Comparison of ENCODE assay signal across 1 cellular context in the genomic region with DNA sequence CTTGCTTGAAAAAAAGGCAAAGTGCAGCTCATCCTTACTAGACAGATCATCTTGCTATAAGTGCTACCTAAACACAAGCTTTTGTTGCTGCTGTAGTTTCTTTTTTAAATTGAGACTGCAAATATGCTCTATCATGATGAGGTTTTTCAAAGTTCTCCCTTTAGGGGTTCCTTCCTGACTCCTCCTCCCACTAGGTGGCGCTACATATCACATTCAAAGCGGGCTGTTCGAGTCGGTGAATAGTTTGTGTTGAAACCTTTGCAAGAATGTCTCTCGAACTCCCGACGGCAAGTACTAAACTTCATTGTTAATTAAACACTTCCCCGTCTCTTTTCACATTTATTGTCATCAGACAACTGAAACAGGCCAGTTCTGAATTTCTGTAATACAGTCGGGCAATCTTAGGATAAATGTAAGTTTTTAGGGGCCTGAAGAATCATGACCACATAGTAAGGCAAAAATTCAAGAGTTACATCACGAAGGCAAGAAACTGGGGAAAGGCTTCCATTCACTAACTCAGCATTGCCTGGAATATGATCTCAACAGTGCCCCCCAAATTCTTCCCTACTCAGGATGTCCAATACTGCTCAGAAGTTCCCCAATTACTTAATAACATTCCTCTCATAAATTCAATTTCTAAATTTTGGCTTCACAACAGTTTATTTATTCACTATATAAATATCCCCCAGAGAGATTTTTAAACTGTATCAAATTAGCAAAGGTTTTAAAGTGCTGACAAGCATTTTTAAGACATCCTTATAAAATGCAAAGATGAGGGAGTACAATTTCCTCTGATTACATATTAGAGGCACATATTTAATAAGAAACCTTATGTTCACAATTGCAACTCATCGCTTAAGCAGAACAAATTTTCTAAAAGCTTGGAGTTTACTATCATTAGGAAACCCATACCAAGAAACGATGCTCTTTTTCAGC.
TF ChIP-seq lines count a peak whose summit lies in the region.

No MANE protein-coding gene starts in this region.

TF ChIP-seq in HepG2, 621 proteins besides CTCF, POLR2A, EP300 and RAD21 (continued from another document):
- TF ChIP-seq, protein P1, sequence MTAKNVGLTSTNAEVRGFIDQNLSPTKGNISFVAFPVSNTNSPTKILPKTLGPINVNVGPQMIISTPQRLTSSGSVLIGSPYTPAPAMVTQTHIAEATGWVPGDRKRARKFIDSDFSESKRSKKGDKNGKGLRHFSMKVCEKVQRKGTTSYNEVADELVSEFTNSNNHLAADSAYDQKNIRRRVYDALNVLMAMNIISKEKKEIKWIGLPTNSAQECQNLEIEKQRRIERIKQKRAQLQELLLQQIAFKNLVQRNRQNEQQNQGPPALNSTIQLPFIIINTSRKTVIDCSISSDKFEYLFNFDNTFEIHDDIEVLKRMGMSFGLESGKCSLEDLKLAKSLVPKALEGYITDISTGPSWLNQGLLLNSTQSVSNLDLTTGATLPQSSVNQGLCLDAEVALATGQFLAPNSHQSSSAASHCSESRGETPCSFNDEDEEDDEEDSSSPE (CRISPR knock-in tag; IDR thresholded peaks at IDR 0.05), result 0 out of 2 replicates have a peak, but pooled peaks have one; percentile 21
- no peak for TF ChIP-seq NBN (conservative IDR thresholded peaks at IDR 0.05)
- TF ChIP-seq ZMYM4 (CRISPR knock-in tag; IDR thresholded peaks at IDR 0.05), result peak; percentile 76
- no peak for TF ChIP-seq ZNF138 (CRISPR knock-in tag; IDR thresholded peaks at IDR 0.05; ENCODE audit: low read depth)
- no peak for TF ChIP-seq SP140L (CRISPR knock-in tag; IDR thresholded peaks at IDR 0.05; ENCODE audit: borderline replicate concordance)
- TF ChIP-seq, protein P2, sequence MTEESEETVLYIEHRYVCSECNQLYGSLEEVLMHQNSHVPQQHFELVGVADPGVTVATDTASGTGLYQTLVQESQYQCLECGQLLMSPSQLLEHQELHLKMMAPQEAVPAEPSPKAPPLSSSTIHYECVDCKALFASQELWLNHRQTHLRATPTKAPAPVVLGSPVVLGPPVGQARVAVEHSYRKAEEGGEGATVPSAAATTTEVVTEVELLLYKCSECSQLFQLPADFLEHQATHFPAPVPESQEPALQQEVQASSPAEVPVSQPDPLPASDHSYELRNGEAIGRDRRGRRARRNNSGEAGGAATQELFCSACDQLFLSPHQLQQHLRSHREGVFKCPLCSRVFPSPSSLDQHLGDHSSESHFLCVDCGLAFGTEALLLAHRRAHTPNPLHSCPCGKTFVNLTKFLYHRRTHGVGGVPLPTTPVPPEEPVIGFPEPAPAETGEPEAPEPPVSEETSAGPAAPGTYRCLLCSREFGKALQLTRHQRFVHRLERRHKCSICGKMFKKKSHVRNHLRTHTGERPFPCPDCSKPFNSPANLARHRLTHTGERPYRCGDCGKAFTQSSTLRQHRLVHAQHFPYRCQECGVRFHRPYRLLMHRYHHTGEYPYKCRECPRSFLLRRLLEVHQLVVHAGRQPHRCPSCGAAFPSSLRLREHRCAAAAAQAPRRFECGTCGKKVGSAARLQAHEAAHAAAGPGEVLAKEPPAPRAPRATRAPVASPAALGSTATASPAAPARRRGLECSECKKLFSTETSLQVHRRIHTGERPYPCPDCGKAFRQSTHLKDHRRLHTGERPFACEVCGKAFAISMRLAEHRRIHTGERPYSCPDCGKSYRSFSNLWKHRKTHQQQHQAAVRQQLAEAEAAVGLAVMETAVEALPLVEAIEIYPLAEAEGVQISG (CRISPR knock-in tag; IDR thresholded peaks at IDR 0.05), result peak; percentile 81
- 0 out of 2 replicates have a peak, but pooled peaks have one; percentile 8 for TF ChIP-seq BHLHE40 (IDR thresholded peaks at IDR 0.05; ENCODE audit: low read length)
- no peak for TF ChIP-seq KLF6 (CRISPR knock-in tag; IDR thresholded peaks at IDR 0.05)
- TF ChIP-seq STAG1 (CRISPR knock-in tag; IDR thresholded peaks at IDR 0.05), result peak; percentile 75
- TF ChIP-seq RAD51 (IDR thresholded peaks at IDR 0.05; ENCODE audit: borderline replicate concordance), result no peak
- peak; percentile 47; the same call in 1 of the 2 replicates for TF ChIP-seq MAFF (IDR thresholded peaks at IDR 0.05; ENCODE audit: low read depth, low read length)
- TF ChIP-seq ZEB1 (IDR thresholded peaks at IDR 0.05; ENCODE audit: insufficient replicate concordance, low read depth), result no peak
- no peak for TF ChIP-seq GLMP (CRISPR knock-in tag; IDR thresholded peaks at IDR 0.05; ENCODE audit: borderline replicate concordance)
- TF ChIP-seq ZMYM3 (CRISPR knock-in tag; IDR thresholded peaks at IDR 0.05), result no peak
- TF ChIP-seq, protein P3, sequence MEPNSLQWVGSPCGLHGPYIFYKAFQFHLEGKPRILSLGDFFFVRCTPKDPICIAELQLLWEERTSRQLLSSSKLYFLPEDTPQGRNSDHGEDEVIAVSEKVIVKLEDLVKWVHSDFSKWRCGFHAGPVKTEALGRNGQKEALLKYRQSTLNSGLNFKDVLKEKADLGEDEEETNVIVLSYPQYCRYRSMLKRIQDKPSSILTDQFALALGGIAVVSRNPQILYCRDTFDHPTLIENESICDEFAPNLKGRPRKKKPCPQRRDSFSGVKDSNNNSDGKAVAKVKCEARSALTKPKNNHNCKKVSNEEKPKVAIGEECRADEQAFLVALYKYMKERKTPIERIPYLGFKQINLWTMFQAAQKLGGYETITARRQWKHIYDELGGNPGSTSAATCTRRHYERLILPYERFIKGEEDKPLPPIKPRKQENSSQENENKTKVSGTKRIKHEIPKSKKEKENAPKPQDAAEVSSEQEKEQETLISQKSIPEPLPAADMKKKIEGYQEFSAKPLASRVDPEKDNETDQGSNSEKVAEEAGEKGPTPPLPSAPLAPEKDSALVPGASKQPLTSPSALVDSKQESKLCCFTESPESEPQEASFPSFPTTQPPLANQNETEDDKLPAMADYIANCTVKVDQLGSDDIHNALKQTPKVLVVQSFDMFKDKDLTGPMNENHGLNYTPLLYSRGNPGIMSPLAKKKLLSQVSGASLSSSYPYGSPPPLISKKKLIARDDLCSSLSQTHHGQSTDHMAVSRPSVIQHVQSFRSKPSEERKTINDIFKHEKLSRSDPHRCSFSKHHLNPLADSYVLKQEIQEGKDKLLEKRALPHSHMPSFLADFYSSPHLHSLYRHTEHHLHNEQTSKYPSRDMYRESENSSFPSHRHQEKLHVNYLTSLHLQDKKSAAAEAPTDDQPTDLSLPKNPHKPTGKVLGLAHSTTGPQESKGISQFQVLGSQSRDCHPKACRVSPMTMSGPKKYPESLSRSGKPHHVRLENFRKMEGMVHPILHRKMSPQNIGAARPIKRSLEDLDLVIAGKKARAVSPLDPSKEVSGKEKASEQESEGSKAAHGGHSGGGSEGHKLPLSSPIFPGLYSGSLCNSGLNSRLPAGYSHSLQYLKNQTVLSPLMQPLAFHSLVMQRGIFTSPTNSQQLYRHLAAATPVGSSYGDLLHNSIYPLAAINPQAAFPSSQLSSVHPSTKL (CRISPR knock-in tag; IDR thresholded peaks at IDR 0.05), result peak; percentile 36; the same call in 1 of the 2 replicates
- TF ChIP-seq SMC3 (IDR thresholded peaks at IDR 0.05; ENCODE audit: low read length), result peak; percentile 79
- TF ChIP-seq, protein P4, sequence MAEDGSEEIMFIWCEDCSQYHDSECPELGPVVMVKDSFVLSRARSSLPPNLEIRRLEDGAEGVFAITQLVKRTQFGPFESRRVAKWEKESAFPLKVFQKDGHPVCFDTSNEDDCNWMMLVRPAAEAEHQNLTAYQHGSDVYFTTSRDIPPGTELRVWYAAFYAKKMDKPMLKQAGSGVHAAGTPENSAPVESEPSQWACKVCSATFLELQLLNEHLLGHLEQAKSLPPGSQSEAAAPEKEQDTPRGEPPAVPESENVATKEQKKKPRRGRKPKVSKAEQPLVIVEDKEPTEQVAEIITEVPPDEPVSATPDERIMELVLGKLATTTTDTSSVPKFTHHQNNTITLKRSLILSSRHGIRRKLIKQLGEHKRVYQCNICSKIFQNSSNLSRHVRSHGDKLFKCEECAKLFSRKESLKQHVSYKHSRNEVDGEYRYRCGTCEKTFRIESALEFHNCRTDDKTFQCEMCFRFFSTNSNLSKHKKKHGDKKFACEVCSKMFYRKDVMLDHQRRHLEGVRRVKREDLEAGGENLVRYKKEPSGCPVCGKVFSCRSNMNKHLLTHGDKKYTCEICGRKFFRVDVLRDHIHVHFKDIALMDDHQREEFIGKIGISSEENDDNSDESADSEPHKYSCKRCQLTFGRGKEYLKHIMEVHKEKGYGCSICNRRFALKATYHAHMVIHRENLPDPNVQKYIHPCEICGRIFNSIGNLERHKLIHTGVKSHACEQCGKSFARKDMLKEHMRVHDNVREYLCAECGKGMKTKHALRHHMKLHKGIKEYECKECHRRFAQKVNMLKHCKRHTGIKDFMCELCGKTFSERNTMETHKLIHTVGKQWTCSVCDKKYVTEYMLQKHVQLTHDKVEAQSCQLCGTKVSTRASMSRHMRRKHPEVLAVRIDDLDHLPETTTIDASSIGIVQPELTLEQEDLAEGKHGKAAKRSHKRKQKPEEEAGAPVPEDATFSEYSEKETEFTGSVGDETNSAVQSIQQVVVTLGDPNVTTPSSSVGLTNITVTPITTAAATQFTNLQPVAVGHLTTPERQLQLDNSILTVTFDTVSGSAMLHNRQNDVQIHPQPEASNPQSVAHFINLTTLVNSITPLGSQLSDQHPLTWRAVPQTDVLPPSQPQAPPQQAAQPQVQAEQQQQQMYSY (CRISPR knock-in tag; IDR thresholded peaks at IDR 0.05), result no peak
- no peak for TF ChIP-seq ZSCAN21 (CRISPR knock-in tag; IDR thresholded peaks at IDR 0.05; ENCODE audit: borderline replicate concordance)
- TF ChIP-seq MAFK (conservative IDR thresholded peaks at IDR 0.05 in 1 of 2, IDR thresholded peaks at IDR 0.05 in 1 of 2; ENCODE audit: low read length in 2 of 2), result peak; percentile 56 to 76
- TF ChIP-seq POGZ (CRISPR knock-in tag; IDR thresholded peaks at IDR 0.05), result 0 out of 2 replicates have a peak, but pooled peaks have one; percentile 17
- 0 out of 2 replicates have a peak, but pooled peaks have one; percentile 10 for TF ChIP-seq NFE2L2 (IDR thresholded peaks at IDR 0.05; ENCODE audit: low read length)
